Comparison of ENCODE assay signal across 1 cellular context in genomic region chr16:84617631-84618427, GRCh38.
TF ChIP-seq lines count a peak whose summit lies in the region.

Gene COTL1, minus strand, starts transcription at chr16:84618078. Its CDS starts 164 bp downstream, at chr16:84617914.

TF ChIP-seq in SK-N-SH, 30 proteins besides CTCF, POLR2A, EP300 and RAD21 (continued from another document):
- TF ChIP-seq IRF3 (IDR thresholded peaks at IDR 0.05; ENCODE audit: low read depth, low read length) (peak; percentile 45; the same call in 1 of the 2 replicates), NFIC (IDR thresholded peaks at IDR 0.05; ENCODE audit: borderline replicate concordance) (no peak), YY1 (IDR thresholded peaks at IDR 0.05; ENCODE audit: low read depth) (no peak)
